Comparison of ENCODE assay signal across 1 cellular context in genomic region chr4:183876268-183876934, GRCh38.
TF ChIP-seq lines count a peak whose summit lies in the region.

No MANE protein-coding gene starts in this region.

TF ChIP-seq in HEK293, 187 proteins besides CTCF, POLR2A, EP300 and RAD21 (continued from another document):
- TF ChIP-seq KLF17 (tag by site-specific recombination; IDR thresholded peaks at IDR 0.05) = peak; percentile 74
- TF ChIP-seq ZBTB7A (tag by site-specific recombination; IDR thresholded peaks at IDR 0.05; ENCODE audit: low read depth) = no peak
- TF ChIP-seq ZNF514 (tag by site-specific recombination; IDR thresholded peaks at IDR 0.05) = no peak
- TF ChIP-seq ZNF423 (tag by site-specific recombination; IDR thresholded peaks at IDR 0.05) = peak; percentile 95
- TF ChIP-seq ZNF692 (tag by site-specific recombination; IDR thresholded peaks at IDR 0.05) = peak; percentile 85
- no peak for TF ChIP-seq ZNF791 (tag by site-specific recombination; IDR thresholded peaks at IDR 0.05)
- TF ChIP-seq WT1 (tag by site-specific recombination; IDR thresholded peaks at IDR 0.05) = peak; percentile 62; the same call in 1 of the 2 replicates
- peak; percentile 84 for TF ChIP-seq SP7 (tag by site-specific recombination; IDR thresholded peaks at IDR 0.05)
- TF ChIP-seq ZBTB44 (tag by site-specific recombination; IDR thresholded peaks at IDR 0.05) = peak; percentile 91
- peak; percentile 46; the same call in 1 of the 2 replicates for TF ChIP-seq SCRT2 (tag by site-specific recombination; IDR thresholded peaks at IDR 0.05)
- TF ChIP-seq OVOL3 (tag by site-specific recombination; IDR thresholded peaks at IDR 0.05) = no peak
- TF ChIP-seq ZBTB26 (tag by site-specific recombination; optimal IDR thresholded peaks at IDR 0.05) = no peak
- no peak for TF ChIP-seq ZNF394 (tag by site-specific recombination; IDR thresholded peaks at IDR 0.05; ENCODE audit: borderline replicate concordance)
- TF ChIP-seq ZNF354C (tag by site-specific recombination; IDR thresholded peaks at IDR 0.05; ENCODE audit: borderline replicate concordance, low read depth) = no peak
- TF ChIP-seq GLIS1 (tag by site-specific recombination; IDR thresholded peaks at IDR 0.05) = peak; percentile 96
- TF ChIP-seq ZNF548 (tag by site-specific recombination; IDR thresholded peaks at IDR 0.05) = peak; percentile 50; the same call in 1 of the 2 replicates
- TF ChIP-seq BCL11A (tag by site-specific recombination; IDR thresholded peaks at IDR 0.05; ENCODE audit: low read depth) = peak; percentile 37; the same call in 1 of the 2 replicates
- TF ChIP-seq PRDM1 (tag by site-specific recombination; IDR thresholded peaks at IDR 0.05) = peak; percentile 79
- peak; percentile 94 for TF ChIP-seq GLIS2 (tag by site-specific recombination; IDR thresholded peaks at IDR 0.05)
- TF ChIP-seq ZNF747 (tag by site-specific recombination; IDR thresholded peaks at IDR 0.05) = no peak
